In genomic region chr15:66948294-66948693, GRCh38 we compare ENCODE assay signal across 13 cellular contexts.
DNase-seq lines count a peak whose midpoint lies in the region; ATAC-seq and TF ChIP-seq lines count a peak whose summit lies in the region.
"Had no signal": no experiment of that assay in that cellular context is flagged by ENCODE, and none has a peak within 500 bp of the region (broad histone marks: within the 10 kb centered on the region; RNA-seq: fewer than 3 reads in every experiment).

No MANE protein-coding gene starts in this region.

- H3K9me3 ChIP-seq in SJSA1 (replicated peaks) (no peaks in the 10 kb centered on the region), Peyer's patch (no peaks in the 10 kb centered on the region)
- H3K9me3 ChIP-seq: neutrophil had no signal

- H3K27me3 ChIP-seq in SJSA1 (replicated peaks) (no peaks in the 10 kb centered on the region), foreskin keratinocyte (no peaks in the 10 kb centered on the region), Peyer's patch (no peaks in the 10 kb centered on the region)

- H3K4me1 ChIP-seq in SJSA1 (replicated peaks) (peaks cover 15% of the 10 kb centered on the region), foreskin keratinocyte (no peaks in the 10 kb centered on the region), Peyer's patch (peaks cover 0 to 11% (median 0%) of the 10 kb centered on the region in 4 donors)
- H3K4me1 ChIP-seq: left ventricle myocardium inferior had no signal

- TF ChIP-seq POLR2A in Peyer's patch (IDR thresholded peaks at IDR 0.05) = no peak

- H3K36me3 ChIP-seq in SJSA1 (no peaks in the 10 kb centered on the region), Peyer's patch (no peaks in the 10 kb centered on the region)
- H3K36me3 ChIP-seq: left ventricle myocardium inferior, neutrophil had no signal

- H3K4me3 ChIP-seq in SJSA1 = no peak overlapping the region
- no peak overlapping the region for H3K4me3 ChIP-seq in Peyer's patch
- H3K4me3 ChIP-seq: left ventricle myocardium inferior had no signal

- peak; percentile 15 for DNase-seq in stimulated activated CD4-positive, alpha-beta T cell treated with anti-CD3 and anti-CD28 coated beads, Interleukin-4, amount 100 ng/mL, for 24 hours
- DNase-seq in stimulated activated CD4-positive, alpha-beta T cell treated with anti-CD3 and anti-CD28 coated beads, Interleukin-12 subunit alpha, Interleukin-12 subunit beta, amount 100 ng/mL, for 4 hours = no peak
- DNase-seq in SJSA1 (ENCODE audit: low read depth in 1 of 2, low spot score in 2 of 2) (peak; percentile 33 to 55), foreskin keratinocyte (no peak), SK-N-DZ (ENCODE audit: low spot score) (no peak), NCI-H1092 (lab: John Stamatoyannopoulos, UW) (no peak), Peyer's patch (no peak)
- DNase-seq in activated effector memory CD4-positive, alpha-beta T cell treated with Interleukin-2 at 50 U/mL for 16 hours = no peak
- DNase-seq: cortex of kidney; left ventricle myocardium inferior; NCI-H1105 treated with DMSO at 0.1 percent for 48 hours; stimulated activated CD8-positive, alpha-beta memory T cell treated with anti-CD3 and anti-CD28 coated beads, Interleukin-4, amount 100 ng/mL, for 48 hours had no signal

- ATAC-seq in foreskin keratinocyte = peak; percentile 51

- TF ChIP-seq CTCF in foreskin keratinocyte (conservative IDR thresholded peaks at IDR 0.05) (no peak), Peyer's patch (IDR thresholded peaks at IDR 0.05) (no peak)

- H3K27ac ChIP-seq in SJSA1 (no peak overlapping the region), foreskin keratinocyte (no peak overlapping the region), Peyer's patch (no peak overlapping the region)
- H3K27ac ChIP-seq: left ventricle myocardium inferior, neutrophil had no signal

Comparison
In these comparisons a context has a peak if more than half of its experiments do, and no peak if none do; other contexts are left out.
1. DNase-seq: peak in stimulated activated CD4-positive, alpha-beta T cell treated with anti-CD3 and anti-CD28 coated beads, Interleukin-4, amount 100 ng/mL, for 24 hours (single experiment) and SJSA1 (2 of 2); none in stimulated activated CD4-positive, alpha-beta T cell treated with anti-CD3 and anti-CD28 coated beads, Interleukin-12 subunit alpha, Interleukin-12 subunit beta, amount 100 ng/mL, for 4 hours (single experiment), foreskin keratinocyte (0 of 2), SK-N-DZ (single experiment), NCI-H1092 (single experiment), Peyer's patch (0 of 3) and activated effector memory CD4-positive, alpha-beta T cell treated with Interleukin-2 at 50 U/mL for 16 hours (single experiment).